ENCODE assay signal across 1 cellular context in the genomic region with DNA sequence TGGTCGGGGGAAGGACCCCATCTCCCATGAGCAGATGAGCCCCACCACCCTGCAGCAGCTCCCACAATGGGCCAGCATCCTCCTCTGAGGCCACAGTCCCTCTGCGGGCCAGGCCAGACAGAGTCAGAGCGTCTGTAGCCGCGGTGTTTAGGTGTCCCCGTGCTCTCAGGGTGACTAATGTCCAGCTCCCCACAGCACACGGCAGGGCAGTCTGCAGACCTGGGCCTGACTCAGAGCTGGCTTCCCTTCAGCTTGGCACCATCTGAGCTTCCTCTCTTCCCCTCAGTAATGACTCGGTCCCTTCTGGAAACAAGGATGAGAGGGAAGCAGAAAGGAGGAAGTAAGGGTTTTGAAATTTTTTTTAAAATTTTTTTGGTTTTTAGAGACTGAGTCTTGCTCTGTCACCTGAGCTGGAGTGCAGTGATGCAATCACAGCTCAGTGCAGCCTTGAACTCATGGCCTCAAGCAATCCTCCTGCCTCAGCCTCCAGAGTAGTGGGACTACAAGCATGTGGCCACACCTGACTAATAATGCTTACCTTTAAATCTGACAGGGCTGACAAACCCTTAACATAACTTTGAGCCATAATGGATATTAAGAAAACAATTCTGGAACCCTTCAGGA.
TF ChIP-seq lines count a peak whose summit lies in the region.

No MANE protein-coding gene starts in this region.

TF ChIP-seq in GM23338, 12 proteins besides CTCF, POLR2A, EP300 and RAD21:
- TF ChIP-seq REST (IDR thresholded peaks at IDR 0.05; ENCODE audit: unreplicated experiment) (no peak), NANOG (IDR thresholded peaks at IDR 0.05; ENCODE audit: borderline replicate concordance) (no peak), EZH2 (IDR thresholded peaks at IDR 0.05; ENCODE audit: low read depth, unreplicated experiment) (no peak), STAT1 (IDR thresholded peaks at IDR 0.05; ENCODE audit: unreplicated experiment) (no peak), JUNB (IDR thresholded peaks at IDR 0.05; ENCODE audit: unreplicated experiment) (no peak), ZNF114 (CRISPR knock-in tag; IDR thresholded peaks at IDR 0.05) (no peak), CREB1 (CRISPR knock-in tag; IDR thresholded peaks at IDR 0.05; ENCODE audit: low read depth) (no peak)
- TF ChIP-seq, protein P1, sequence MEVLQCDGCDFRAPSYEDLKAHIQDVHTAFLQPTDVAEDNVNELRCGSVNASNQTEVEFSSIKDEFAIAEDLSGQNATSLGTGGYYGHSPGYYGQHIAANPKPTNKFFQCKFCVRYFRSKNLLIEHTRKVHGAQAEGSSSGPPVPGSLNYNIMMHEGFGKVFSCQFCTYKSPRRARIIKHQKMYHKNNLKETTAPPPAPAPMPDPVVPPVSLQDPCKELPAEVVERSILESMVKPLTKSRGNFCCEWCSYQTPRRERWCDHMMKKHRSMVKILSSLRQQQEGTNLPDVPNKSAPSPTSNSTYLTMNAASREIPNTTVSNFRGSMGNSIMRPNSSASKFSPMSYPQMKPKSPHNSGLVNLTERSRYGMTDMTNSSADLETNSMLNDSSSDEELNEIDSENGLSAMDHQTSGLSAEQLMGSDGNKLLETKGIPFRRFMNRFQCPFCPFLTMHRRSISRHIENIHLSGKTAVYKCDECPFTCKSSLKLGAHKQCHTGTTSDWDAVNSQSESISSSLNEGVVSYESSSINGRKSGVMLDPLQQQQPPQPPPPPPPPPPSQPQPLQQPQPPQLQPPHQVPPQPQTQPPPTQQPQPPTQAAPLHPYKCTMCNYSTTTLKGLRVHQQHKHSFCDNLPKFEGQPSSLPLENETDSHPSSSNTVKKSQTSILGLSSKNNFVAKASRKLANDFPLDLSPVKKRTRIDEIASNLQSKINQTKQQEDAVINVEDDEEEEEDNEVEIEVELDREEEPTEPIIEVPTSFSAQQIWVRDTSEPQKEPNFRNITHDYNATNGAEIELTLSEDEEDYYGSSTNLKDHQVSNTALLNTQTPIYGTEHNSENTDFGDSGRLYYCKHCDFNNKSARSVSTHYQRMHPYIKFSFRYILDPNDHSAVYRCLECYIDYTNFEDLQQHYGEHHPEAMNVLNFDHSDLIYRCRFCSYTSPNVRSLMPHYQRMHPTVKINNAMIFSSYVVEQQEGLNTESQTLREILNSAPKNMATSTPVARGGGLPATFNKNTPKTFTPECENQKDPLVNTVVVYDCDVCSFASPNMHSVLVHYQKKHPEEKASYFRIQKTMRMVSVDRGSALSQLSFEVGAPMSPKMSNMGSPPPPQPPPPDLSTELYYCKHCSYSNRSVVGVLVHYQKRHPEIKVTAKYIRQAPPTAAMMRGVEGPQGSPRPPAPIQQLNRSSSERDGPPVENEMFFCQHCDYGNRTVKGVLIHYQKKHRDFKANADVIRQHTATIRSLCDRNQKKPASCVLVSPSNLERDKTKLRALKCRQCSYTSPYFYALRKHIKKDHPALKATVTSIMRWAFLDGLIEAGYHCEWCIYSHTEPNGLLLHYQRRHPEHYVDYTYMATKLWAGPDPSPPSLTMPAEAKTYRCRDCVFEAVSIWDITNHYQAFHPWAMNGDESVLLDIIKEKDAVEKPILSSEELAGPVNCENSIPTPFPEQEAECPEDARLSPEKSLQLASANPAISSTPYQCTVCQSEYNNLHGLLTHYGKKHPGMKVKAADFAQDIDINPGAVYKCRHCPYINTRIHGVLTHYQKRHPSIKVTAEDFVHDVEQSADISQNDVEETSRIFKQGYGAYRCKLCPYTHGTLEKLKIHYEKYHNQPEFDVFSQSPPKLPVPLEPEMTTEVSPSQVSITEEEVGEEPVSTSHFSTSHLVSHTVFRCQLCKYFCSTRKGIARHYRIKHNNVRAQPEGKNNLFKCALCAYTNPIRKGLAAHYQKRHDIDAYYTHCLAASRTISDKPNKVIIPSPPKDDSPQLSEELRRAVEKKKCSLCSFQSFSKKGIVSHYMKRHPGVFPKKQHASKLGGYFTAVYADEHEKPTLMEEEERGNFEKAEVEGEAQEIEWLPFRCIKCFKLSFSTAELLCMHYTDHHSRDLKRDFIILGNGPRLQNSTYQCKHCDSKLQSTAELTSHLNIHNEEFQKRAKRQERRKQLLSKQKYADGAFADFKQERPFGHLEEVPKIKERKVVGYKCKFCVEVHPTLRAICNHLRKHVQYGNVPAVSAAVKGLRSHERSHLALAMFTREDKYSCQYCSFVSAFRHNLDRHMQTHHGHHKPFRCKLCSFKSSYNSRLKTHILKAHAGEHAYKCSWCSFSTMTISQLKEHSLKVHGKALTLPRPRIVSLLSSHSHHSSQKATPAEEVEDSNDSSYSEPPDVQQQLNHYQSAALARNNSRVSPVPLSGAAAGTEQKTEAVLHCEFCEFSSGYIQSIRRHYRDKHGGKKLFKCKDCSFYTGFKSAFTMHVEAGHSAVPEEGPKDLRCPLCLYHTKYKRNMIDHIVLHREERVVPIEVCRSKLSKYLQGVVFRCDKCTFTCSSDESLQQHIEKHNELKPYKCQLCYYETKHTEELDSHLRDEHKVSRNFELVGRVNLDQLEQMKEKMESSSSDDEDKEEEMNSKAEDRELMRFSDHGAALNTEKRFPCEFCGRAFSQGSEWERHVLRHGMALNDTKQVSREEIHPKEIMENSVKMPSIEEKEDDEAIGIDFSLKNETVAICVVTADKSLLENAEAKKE (CRISPR knock-in tag; IDR thresholded peaks at IDR 0.05), result no peak
- TF ChIP-seq, protein P2, sequence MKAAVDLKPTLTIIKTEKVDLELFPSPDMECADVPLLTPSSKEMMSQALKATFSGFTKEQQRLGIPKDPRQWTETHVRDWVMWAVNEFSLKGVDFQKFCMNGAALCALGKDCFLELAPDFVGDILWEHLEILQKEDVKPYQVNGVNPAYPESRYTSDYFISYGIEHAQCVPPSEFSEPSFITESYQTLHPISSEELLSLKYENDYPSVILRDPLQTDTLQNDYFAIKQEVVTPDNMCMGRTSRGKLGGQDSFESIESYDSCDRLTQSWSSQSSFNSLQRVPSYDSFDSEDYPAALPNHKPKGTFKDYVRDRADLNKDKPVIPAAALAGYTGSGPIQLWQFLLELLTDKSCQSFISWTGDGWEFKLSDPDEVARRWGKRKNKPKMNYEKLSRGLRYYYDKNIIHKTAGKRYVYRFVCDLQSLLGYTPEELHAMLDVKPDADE (IDR thresholded peaks at IDR 0.05), result no peak
